ENCODE assay signal across 2 cellular contexts in the genomic region with DNA sequence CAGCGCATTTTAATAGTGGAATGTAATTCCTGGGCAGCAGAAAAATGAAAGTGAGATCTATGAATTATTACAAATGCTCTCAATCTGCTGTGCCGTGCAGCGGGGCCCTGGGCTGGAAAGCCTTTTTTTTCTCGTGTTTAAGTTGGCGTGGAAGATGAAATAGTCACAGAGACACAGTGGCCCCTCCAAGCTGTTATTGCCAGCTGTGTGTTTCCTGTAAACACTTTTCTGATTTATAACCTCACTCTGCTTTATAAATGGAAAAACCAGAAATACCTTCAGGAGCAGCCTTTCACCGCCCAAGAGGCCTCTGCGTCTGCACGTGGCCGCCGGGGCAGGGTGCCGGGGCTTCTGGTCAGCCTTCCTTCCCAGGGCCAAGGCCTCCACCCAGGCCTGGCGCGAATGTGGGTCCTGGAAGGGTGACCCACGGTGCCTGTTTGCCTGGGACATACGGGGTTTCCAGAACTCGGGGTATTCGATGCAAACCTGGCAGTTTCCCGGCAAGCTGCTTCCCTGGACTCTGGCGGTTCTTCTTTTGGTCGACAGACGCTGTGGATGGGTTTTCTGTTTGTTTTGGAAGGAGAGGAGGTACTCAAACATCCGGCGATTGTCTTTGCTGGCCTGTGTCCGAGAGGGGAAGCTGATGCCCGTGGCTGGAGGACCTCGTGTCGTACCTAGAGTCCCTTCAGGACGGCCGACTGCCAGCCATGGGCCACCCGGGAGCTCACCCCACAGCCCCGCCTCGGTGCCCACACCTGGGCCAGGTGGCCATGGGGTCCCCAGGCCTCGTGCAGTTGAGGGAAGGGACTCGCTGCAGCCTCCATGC.
TF ChIP-seq lines count a peak whose summit lies in the region.

No MANE protein-coding gene starts in this region.

TF ChIP-seq in WTC11, 78 proteins besides CTCF, POLR2A, EP300 and RAD21:
- TF ChIP-seq, protein P1, sequence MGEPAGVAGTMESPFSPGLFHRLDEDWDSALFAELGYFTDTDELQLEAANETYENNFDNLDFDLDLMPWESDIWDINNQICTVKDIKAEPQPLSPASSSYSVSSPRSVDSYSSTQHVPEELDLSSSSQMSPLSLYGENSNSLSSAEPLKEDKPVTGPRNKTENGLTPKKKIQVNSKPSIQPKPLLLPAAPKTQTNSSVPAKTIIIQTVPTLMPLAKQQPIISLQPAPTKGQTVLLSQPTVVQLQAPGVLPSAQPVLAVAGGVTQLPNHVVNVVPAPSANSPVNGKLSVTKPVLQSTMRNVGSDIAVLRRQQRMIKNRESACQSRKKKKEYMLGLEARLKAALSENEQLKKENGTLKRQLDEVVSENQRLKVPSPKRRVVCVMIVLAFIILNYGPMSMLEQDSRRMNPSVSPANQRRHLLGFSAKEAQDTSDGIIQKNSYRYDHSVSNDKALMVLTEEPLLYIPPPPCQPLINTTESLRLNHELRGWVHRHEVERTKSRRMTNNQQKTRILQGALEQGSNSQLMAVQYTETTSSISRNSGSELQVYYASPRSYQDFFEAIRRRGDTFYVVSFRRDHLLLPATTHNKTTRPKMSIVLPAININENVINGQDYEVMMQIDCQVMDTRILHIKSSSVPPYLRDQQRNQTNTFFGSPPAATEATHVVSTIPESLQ (CRISPR knock-in tag; IDR thresholded peaks at IDR 0.05) = no peak
- TF ChIP-seq ZBTB21 (CRISPR knock-in tag; IDR thresholded peaks at IDR 0.05; ENCODE audit: borderline replicate concordance) = no peak
- no peak for TF ChIP-seq SMAD4 (CRISPR knock-in tag; IDR thresholded peaks at IDR 0.05)

TF ChIP-seq in HepG2, 621 proteins besides CTCF, POLR2A, EP300 and RAD21 (continued from another document):
- TF ChIP-seq ZNF740 (CRISPR knock-in tag; IDR thresholded peaks at IDR 0.05) (no peak), ZNF468 (CRISPR knock-in tag; IDR thresholded peaks at IDR 0.05) (no peak), HOMEZ (CRISPR knock-in tag; IDR thresholded peaks at IDR 0.05; ENCODE audit: low read depth) (no peak), ZNF343 (CRISPR knock-in tag; IDR thresholded peaks at IDR 0.05) (no peak), MEF2D (CRISPR knock-in tag; IDR thresholded peaks at IDR 0.05) (no peak), ZNF598 (CRISPR knock-in tag; IDR thresholded peaks at IDR 0.05; ENCODE audit: borderline replicate concordance) (no peak), TEAD3 (CRISPR knock-in tag; optimal IDR thresholded peaks at IDR 0.05; ENCODE audit: borderline replicate concordance) (no peak)
- TF ChIP-seq, protein P2, sequence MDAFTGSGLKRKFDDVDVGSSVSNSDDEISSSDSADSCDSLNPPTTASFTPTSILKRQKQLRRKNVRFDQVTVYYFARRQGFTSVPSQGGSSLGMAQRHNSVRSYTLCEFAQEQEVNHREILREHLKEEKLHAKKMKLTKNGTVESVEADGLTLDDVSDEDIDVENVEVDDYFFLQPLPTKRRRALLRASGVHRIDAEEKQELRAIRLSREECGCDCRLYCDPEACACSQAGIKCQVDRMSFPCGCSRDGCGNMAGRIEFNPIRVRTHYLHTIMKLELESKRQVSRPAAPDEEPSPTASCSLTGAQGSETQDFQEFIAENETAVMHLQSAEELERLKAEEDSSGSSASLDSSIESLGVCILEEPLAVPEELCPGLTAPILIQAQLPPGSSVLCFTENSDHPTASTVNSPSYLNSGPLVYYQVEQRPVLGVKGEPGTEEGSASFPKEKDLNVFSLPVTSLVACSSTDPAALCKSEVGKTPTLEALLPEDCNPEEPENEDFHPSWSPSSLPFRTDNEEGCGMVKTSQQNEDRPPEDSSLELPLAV (CRISPR knock-in tag; conservative IDR thresholded peaks at IDR 0.05; ENCODE audit: low read depth) = no peak
